Comparison of ENCODE assay signal across 9 cellular contexts in the genomic region with DNA sequence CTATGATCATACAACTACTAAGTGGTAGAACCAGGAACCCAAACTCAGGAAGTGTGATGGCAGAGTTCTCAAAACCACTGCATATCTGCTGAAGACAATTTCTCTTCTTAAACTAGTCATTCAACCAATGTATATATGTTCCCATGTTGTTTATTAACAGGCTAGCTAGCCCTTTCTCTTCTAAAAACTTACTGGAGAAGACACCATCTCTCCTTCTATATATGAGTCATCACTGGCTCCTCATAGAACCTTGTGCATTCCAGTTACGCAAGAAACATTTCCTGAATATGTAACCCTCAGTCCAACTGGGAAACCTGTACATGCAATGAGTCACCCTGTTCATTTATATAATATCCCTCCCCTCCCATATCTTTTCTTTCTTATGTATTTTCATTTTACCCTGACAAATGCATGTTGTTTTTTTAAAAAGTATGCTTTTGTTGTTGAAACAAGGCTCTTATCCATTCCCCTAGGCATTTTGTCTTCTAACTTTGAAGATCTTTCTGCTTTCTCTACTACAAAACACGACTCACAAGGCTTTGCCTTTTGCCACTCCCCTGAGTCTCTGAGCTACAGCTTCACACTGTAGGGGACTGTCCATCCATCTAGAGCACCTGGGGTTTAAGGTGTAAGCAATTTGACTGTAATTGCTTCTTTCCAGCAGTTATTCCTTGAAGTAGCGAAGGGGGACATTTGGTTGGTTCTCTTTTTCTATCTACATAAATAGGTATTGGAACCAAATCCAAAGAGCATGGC.
A peak's percentile ranks its signal among the peaks of the same experiment; 100 is the strongest.
DNase-seq lines count a peak whose midpoint lies in the region; ATAC-seq and TF ChIP-seq lines count a peak whose summit lies in the region.
"Had no signal": no experiment of that assay in that cellular context is flagged by ENCODE, and none has a peak within 500 bp of the region (broad histone marks: within the 10 kb centered on the region; RNA-seq: fewer than 3 reads in every experiment).

No MANE protein-coding gene starts in this region.

- no peak overlapping the region for H3K18ac ChIP-seq in trophoblast cell (ENCODE audit: low read length)

- peak; percentile 62 for DNase-seq in astrocyte of the hippocampus (ENCODE audit: low read depth, low spot score)
- DNase-seq in trophoblast cell: peak; percentile 39 to 89
- no peak for DNase-seq in stimulated activated CD4-positive, alpha-beta T cell treated with anti-CD3 and anti-CD28 coated beads, Interleukin-15, amount 100 ng/mL, for 24 hours
- DNase-seq in amygdala (lab: John Stamatoyannopoulos, UW): no peak
- no peak for DNase-seq in NCI-H69 (lab: John Stamatoyannopoulos, UW)
- DNase-seq in tibial nerve (ENCODE audit: low spot score in 2 of 2): no peak
- DNase-seq: activated naive CD4-positive, alpha-beta T cell treated with anti-CD3 and anti-CD28 coated beads, Interleukin-2, amount 10 ng/mL, durations not matched to agents 7 days and 5 days had no signal

- H4K12ac ChIP-seq in trophoblast cell (ENCODE audit: low read depth, low read length): no peak overlapping the region

- H2AK5ac ChIP-seq in trophoblast cell (ENCODE audit: low read length): no peak overlapping the region

- H3K27ac ChIP-seq in trophoblast cell (ENCODE audit: low read depth, low read length): no peak overlapping the region
- H3K27ac ChIP-seq in tibial nerve: no peak overlapping the region

- H4K91ac ChIP-seq in trophoblast cell (ENCODE audit: low read depth, low read length): no peak overlapping the region

- no peak overlapping the region for H4K8ac ChIP-seq in trophoblast cell (ENCODE audit: low read depth, low read length)

- peak overlapping the region; percentile 51 for H2BK120ac ChIP-seq in trophoblast cell (ENCODE audit: insufficient read depth, low read length, poor library complexity)

- H3K4me3 ChIP-seq in trophoblast cell (ENCODE audit: low read depth, low read length) (no peak overlapping the region), tibial nerve (no peak overlapping the region)

- H3K27me3 ChIP-seq in trophoblast cell (ENCODE audit: insufficient read depth, low read length): no peaks in the 10 kb centered on the region
- no peaks in the 10 kb centered on the region for H3K27me3 ChIP-seq in tibial nerve

- no peak overlapping the region for H2BK12ac ChIP-seq in trophoblast cell (ENCODE audit: low read length)

- TF ChIP-seq EP300 in tibial nerve (IDR thresholded peaks at IDR 0.05): no peak

- H3K4me1 ChIP-seq in trophoblast cell (ENCODE audit: control insufficient read depth in 1 of 2, insufficient read depth in 2 of 2, low read length in 2 of 2) (peaks cover 2 to 4% of the 10 kb centered on the region in 2 experiments), tibial nerve (no peaks in the 10 kb centered on the region)

- no peak overlapping the region for H3K14ac ChIP-seq in trophoblast cell (ENCODE audit: low read length)

- peaks cover 2% of the 10 kb centered on the region for H3K79me1 ChIP-seq in trophoblast cell (ENCODE audit: low read length)

- H2AFZ ChIP-seq in trophoblast cell (ENCODE audit: insufficient read depth, low read length, poor library complexity): no peak overlapping the region

- H3K4ac ChIP-seq in trophoblast cell (ENCODE audit: low read depth, low read length): no peak overlapping the region

- no peak overlapping the region for H3K23ac ChIP-seq in trophoblast cell (ENCODE audit: low read length)

- H3K4me2 ChIP-seq in trophoblast cell (ENCODE audit: low read length): no peak overlapping the region

- H3K9me3 ChIP-seq in trophoblast cell (ENCODE audit: insufficient read depth, low read depth, low read length): no peaks in the 10 kb centered on the region
- H3K9me3 ChIP-seq in tibial nerve: no peaks in the 10 kb centered on the region

- TF ChIP-seq POLR2A in tibial nerve (IDR thresholded peaks at IDR 0.05): no peak

- H3K9ac ChIP-seq in trophoblast cell (ENCODE audit: low read length): no peak overlapping the region

- WGBS in trophoblast cell (ENCODE audit: extremely low coverage, insufficient coverage, insufficient read length): no CpG with 5 or more reads among the region's 3 CpGs
- WGBS in tibial nerve, 2 donors: 51 to 55% methylated on average over 3 of the region's 3 CpGs

- no peaks in the 10 kb centered on the region for H3K36me3 ChIP-seq in trophoblast cell (ENCODE audit: control insufficient read depth in 1 of 2, insufficient read depth in 2 of 2, low read length in 2 of 2)
- no peaks in the 10 kb centered on the region for H3K36me3 ChIP-seq in tibial nerve

- H3K79me2 ChIP-seq in trophoblast cell (ENCODE audit: control insufficient read depth, insufficient read depth, low read length, poor library complexity): no peaks in the 10 kb centered on the region

- ATAC-seq in GM19025 (IDR thresholded peaks at IDR 0.05; ENCODE audit: low read depth, unreplicated experiment) (peak; percentile 64), HG03558 (IDR thresholded peaks at IDR 0.05; ENCODE audit: extremely low read depth, unreplicated experiment) (peak; percentile 53)

- TF ChIP-seq CTCF in tibial nerve (IDR thresholded peaks at IDR 0.05): no peak

- no peak overlapping the region for H2BK5ac ChIP-seq in trophoblast cell (ENCODE audit: low read depth, low read length, poor library complexity)

Comparison
In these comparisons a context has a peak if more than half of its experiments do, and no peak if none do; other contexts are left out.
1. DNase-seq: peak in astrocyte of the hippocampus (single experiment) and trophoblast cell (2 of 2); none in stimulated activated CD4-positive, alpha-beta T cell treated with anti-CD3 and anti-CD28 coated beads, Interleukin-15, amount 100 ng/mL, for 24 hours (single experiment), amygdala (0 of 56), NCI-H69 (single experiment) and tibial nerve (0 of 2).